ENCODE assay signal across 9 cellular contexts in the genomic region with DNA sequence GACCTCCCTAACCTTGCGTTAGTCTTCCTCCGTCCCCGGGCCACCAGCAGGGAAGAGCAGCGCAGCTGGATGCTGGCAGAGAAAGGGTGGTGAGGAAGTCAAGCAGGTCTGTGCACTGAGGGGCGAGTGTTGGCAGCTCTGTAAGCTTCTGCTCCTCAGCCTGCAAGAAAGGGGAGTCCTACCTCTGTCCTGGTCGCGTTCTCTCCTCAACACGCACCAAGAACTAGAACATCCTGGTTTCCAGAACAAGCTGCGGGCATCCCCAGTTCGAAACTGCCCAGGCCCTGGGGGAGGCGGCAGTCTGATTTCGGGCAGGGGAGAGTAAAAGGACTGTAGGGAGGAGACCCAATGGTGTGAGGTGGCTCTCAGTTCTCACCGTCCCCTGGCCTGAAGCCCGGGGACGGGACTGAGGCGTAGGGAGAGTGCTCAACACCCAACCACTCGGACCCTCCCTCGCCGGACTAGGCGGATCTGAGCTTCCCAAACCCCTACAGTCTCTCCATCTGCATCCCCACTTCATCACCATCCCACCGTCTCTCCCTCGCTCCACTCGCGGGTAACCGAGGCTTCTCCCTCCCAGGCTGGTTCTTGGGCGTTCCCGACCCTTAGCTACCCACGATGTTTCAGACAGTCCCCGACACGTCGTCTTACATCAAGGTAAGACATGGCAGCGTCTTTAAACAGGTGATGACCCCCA. TPM values are rescaled to one million over a fixed set of nuclear protein-coding genes. Genes with fewer than 3 reads are reported as not detected.
DNase-seq lines count a peak whose midpoint lies in the region; ATAC-seq, FAIRE-seq and TF ChIP-seq lines count a peak whose summit lies in the region.
"Had no signal": no experiment of that assay in that cellular context is flagged by ENCODE, and none has a peak within 500 bp of the region (broad histone marks: within the 10 kb centered on the region; RNA-seq: fewer than 3 reads in every experiment).

No MANE protein-coding gene starts in this region.

- H3K9me3 Mint-ChIP-seq in central memory CD8-positive, alpha-beta T cell = no peaks in the 10 kb centered on the region

- no peaks in the 10 kb centered on the region for H3K36me3 ChIP-seq in neutrophil

- FAIRE-seq in GM12892 (lab: Jason Lieb, UNC) = peak; percentile 80

- no peak for TF ChIP-seq CTCF in neutrophil (IDR thresholded peaks at IDR 0.05)

- H3K27me3 Mint-ChIP-seq in central memory CD8-positive, alpha-beta T cell = peaks cover 51% of the 10 kb centered on the region

- H3K4me1 ChIP-seq in neutrophil (ENCODE audit: control insufficient read depth in 1 of 2, insufficient read depth in 1 of 2, low read depth in 1 of 2, low read length in 1 of 2) = peaks cover 51 to 57% of the 10 kb centered on the region in 2 experiments

- ATAC-seq in HG03354 (IDR thresholded peaks at IDR 0.05; ENCODE audit: poor library complexity, severe bottlenecking, unreplicated experiment) (peak; percentile 36), HG02678 (IDR thresholded peaks at IDR 0.05; ENCODE audit: unreplicated experiment) (no peak), HG02852 (IDR thresholded peaks at IDR 0.05; ENCODE audit: unreplicated experiment) (no peak), HG03469 (IDR thresholded peaks at IDR 0.05; ENCODE audit: unreplicated experiment) (no peak)
- peak; percentile 27 for ATAC-seq in central memory CD8-positive, alpha-beta T cell (replicated peaks; ENCODE audit: extremely low read depth, poor library complexity, severe bottlenecking)

- peaks cover 34% of the 10 kb centered on the region for H3K27me3 ChIP-seq in neutrophil

- peak overlapping the region; percentile 47 for H3K27ac Mint-ChIP-seq in central memory CD8-positive, alpha-beta T cell (ENCODE audit: low read depth)

- peak overlapping the region; percentile 73 for H3K4me3 Mint-ChIP-seq in central memory CD8-positive, alpha-beta T cell

- peaks cover 4% of the 10 kb centered on the region for H3K36me3 Mint-ChIP-seq in central memory CD8-positive, alpha-beta T cell (ENCODE audit: insufficient read depth)

- TF ChIP-seq POLR2A in GM12892 (IDR thresholded peaks at IDR 0.05; ENCODE audit: low read depth, low read length) = no peak

- H3K4me1 Mint-ChIP-seq in central memory CD8-positive, alpha-beta T cell = peaks cover 35% of the 10 kb centered on the region

- no peak for DNase-seq in GM12892 (ENCODE audit: insufficient read length)
- DNase-seq in central memory CD8-positive, alpha-beta T cell (ENCODE audit: low spot score in 2 of 2) = no peak
- no peak for DNase-seq in H4 (ENCODE audit: low spot score)
- DNase-seq: NCI-H1694 treated with DMSO at 0.1 percent for 48 hours had no signal

- H3K9me3 ChIP-seq in neutrophil = no peaks in the 10 kb centered on the region

- H3K4me3 ChIP-seq in neutrophil (ENCODE audit: low read depth in 1 of 2, low read length in 1 of 2) = peak overlapping the region; percentile 51 to 60

- H3K27ac ChIP-seq in neutrophil = peak overlapping the region; percentile 16

RNA-seq across cellular contexts. Expression of gene FLI1, which starts 7.7 kb away (rescaled TPM):
- 30.8 TPM for polyA plus RNA-seq in GM12892 (2012; ENCODE audit: missing spikeins)
- 4.6 and 4.9 TPM in 2 replicates for total RNA-seq in H4 (2014; rRNA removed; shearing (Covaris generic))

Comparison
In these comparisons a context has a peak if more than half of its experiments do, and no peak if none do; other contexts are left out.
1. ATAC-seq: peak in HG03354 (single experiment) and central memory CD8-positive, alpha-beta T cell (single experiment); none in HG02678 (single experiment), HG02852 (single experiment) and HG03469 (single experiment).